In genomic region chr6:43435682-43436437, GRCh38 we compare ENCODE assay signal across 16 cellular contexts. TPM values are rescaled to one million over a fixed set of nuclear protein-coding genes. Genes with fewer than 3 reads are reported as not detected.
A peak's percentile ranks its signal among the peaks of the same experiment; 100 is the strongest.
DNase-seq lines count a peak whose midpoint lies in the region; ATAC-seq and TF ChIP-seq lines count a peak whose summit lies in the region.
"Had no signal": no experiment of that assay in that cellular context is flagged by ENCODE, and none has a peak within 500 bp of the region (broad histone marks: within the 10 kb centered on the region; RNA-seq: fewer than 3 reads in every experiment).

No MANE protein-coding gene starts in this region.

- POLR2A ChIA-PET in CD4-positive, alpha-beta T cell (lab: Charles Lee) = interaction anchor here (0.6 to 1.3 kb wide), 3 partner anchors 8 to 71 kb away, joined by 3 to 4 read pairs (median 3); partner anchors contain the start of gene ABCC10

- DNase-seq in left ventricle myocardium inferior = no peak
- no peak for DNase-seq in heart left ventricle
- no peak for DNase-seq in erythroblast (lab: John Stamatoyannopoulos, UW)
- DNase-seq in omental fat pad (ENCODE audit: low spot score) = no peak
- no peak for DNase-seq in uterus
- DNase-seq in CD4-positive, alpha-beta T cell = no peak
- DNase-seq in D341Med (ENCODE audit: low spot score) = no peak
- DNase-seq: activated CD4-positive, CD25-positive, alpha-beta regulatory T cell; activated gamma-delta T cell; CD8-positive, alpha-beta memory T cell; dorsolateral prefrontal cortex; Karpas-422; NCI-H1436; T-helper 17 cell had no signal

- TF ChIP-seq POLR2A in heart left ventricle (IDR thresholded peaks at IDR 0.05) (no peak), erythroblast (IDR thresholded peaks at IDR 0.05; ENCODE audit: low read length) (peak; percentile 5), uterus (IDR thresholded peaks at IDR 0.05) (no peak)

- peaks cover 40% of the 10 kb centered on the region for H3K4me1 ChIP-seq in left ventricle myocardium inferior
- H3K4me1 ChIP-seq in heart left ventricle = peaks cover 0 to 35% (median 17%) of the 10 kb centered on the region in 12 donors
- no peaks in the 10 kb centered on the region for H3K4me1 ChIP-seq in uterus

- H3K4me3 ChIP-seq in left ventricle myocardium inferior (no peak overlapping the region), heart left ventricle (no peak overlapping the region), uterus (no peak overlapping the region)
- H3K4me3 ChIP-seq: dorsolateral prefrontal cortex had no signal

- no peak for ATAC-seq in heart left ventricle
- peak; percentile 8 for ATAC-seq in omental fat pad (ENCODE audit: low FRiP score)
- no peak for ATAC-seq in HG02885 (IDR thresholded peaks at IDR 0.05; ENCODE audit: poor library complexity, unreplicated experiment)
- no peak for ATAC-seq in CD4-positive, alpha-beta T cell (ENCODE audit: poor library complexity)
- ATAC-seq: T-helper 17 cell had no signal

- H3K4me1 Mint-ChIP-seq in CD4-positive, alpha-beta T cell (ENCODE audit: low read depth) = peaks cover 4% of the 10 kb centered on the region

- H3K36me3 ChIP-seq in left ventricle myocardium inferior = peaks cover 32% of the 10 kb centered on the region
- H3K36me3 ChIP-seq in heart left ventricle = peaks cover 0 to 75% (median 34%) of the 10 kb centered on the region in 9 donors
- H3K36me3 ChIP-seq in uterus = no peaks in the 10 kb centered on the region

- WGBS in heart left ventricle, 4 donors = 83 to 88% (median 83%) methylated on average over 8 to 9 of the region's 9 CpGs

- no peaks in the 10 kb centered on the region for H3K9me3 Mint-ChIP-seq in CD4-positive, alpha-beta T cell
- H3K9me3 Mint-ChIP-seq: CD8-positive, alpha-beta memory T cell had no signal

- peak overlapping the region; percentile 44 for H3K27ac ChIP-seq in left ventricle myocardium inferior (replicated peaks)
- H3K27ac ChIP-seq in heart left ventricle = peak overlapping the region in 2 of 12 donors; percentile 13 to 63
- peak overlapping the region; percentile 57 to 61 for H3K27ac ChIP-seq in uterus
- no peak overlapping the region for H3K27ac ChIP-seq in CD4-positive, alpha-beta T cell (ENCODE audit: low read depth, low read length)

- H3K27me3 Mint-ChIP-seq in CD4-positive, alpha-beta T cell = no peaks in the 10 kb centered on the region
- H3K27me3 Mint-ChIP-seq: T-helper 17 cell had no signal

- intact Hi-C loops in left ventricle myocardium inferior (cut with micrococcal nuclease) = no loop called here
- intact Hi-C loops in heart left ventricle (cut with DNase I) = no loop called here
- intact Hi-C loops in uterus (cut with DNase I; ENCODE audit: low total_unique reads) = no loop called here
- intact Hi-C loops in CD4-positive, alpha-beta T cell (cut with DNase I, micrococcal nuclease) = no loop called here

- CTCF ChIA-PET in CD4-positive, alpha-beta T cell (lab: Charles Lee) = no interaction called here

- H3K9me3 ChIP-seq in left ventricle myocardium inferior (replicated peaks) (no peaks in the 10 kb centered on the region), heart left ventricle (no peaks in the 10 kb centered on the region), uterus (no peaks in the 10 kb centered on the region)
- H3K9me3 ChIP-seq in CD4-positive, alpha-beta T cell (ENCODE audit: control insufficient read depth, low read length) = no peaks in the 10 kb centered on the region

- peaks cover 39% of the 10 kb centered on the region for H3K36me3 Mint-ChIP-seq in CD4-positive, alpha-beta T cell (ENCODE audit: low read depth)

- TF ChIP-seq CTCF in left ventricle myocardium inferior (IDR thresholded peaks at IDR 0.05; ENCODE audit: borderline replicate concordance) (no peak), heart left ventricle (IDR thresholded peaks at IDR 0.05) (no peak), omental fat pad (IDR thresholded peaks at IDR 0.05) (no peak), uterus (IDR thresholded peaks at IDR 0.05) (no peak)
- TF ChIP-seq CTCF in CD4-positive, alpha-beta T cell (IDR thresholded peaks at IDR 0.05) = no peak

- H3K27ac Mint-ChIP-seq in CD4-positive, alpha-beta T cell = no peak overlapping the region
- H3K27ac Mint-ChIP-seq: T-helper 17 cell had no signal

- no peaks in the 10 kb centered on the region for H3K27me3 ChIP-seq in left ventricle myocardium inferior (ENCODE audit: low read depth)
- no peaks in the 10 kb centered on the region for H3K27me3 ChIP-seq in heart left ventricle
- H3K27me3 ChIP-seq in uterus = no peaks in the 10 kb centered on the region
- no peaks in the 10 kb centered on the region for H3K27me3 ChIP-seq in CD4-positive, alpha-beta T cell (ENCODE audit: control insufficient read depth, insufficient read depth, low read length)
- H3K27me3 ChIP-seq: dorsolateral prefrontal cortex had no signal

- no peak overlapping the region for H3K4me3 Mint-ChIP-seq in CD4-positive, alpha-beta T cell
- H3K4me3 Mint-ChIP-seq: T-helper 17 cell had no signal

RNA-seq across cellular contexts. Expression of gene ABCC10, which starts 8.5 kb away (rescaled TPM):
- total RNA-seq in left ventricle myocardium inferior (11.7 TPM), heart left ventricle (10 to 100 TPM in 5 of 9 donors, 1 to 10 TPM in 4; 6.4 to 18.3 (median 10.3) TPM), omental fat pad (10 to 100 TPM; 11.5 to 21.9 (median 14.2) TPM), uterus (10 to 100 TPM in 2 of 4 donors, 1 to 10 TPM in 1, under 1 TPM in 1; 0.59 to 35.5 (median 10.7) TPM)
- polyA plus RNA-seq in heart left ventricle = 10 to 100 TPM in 1 of 2 donors, 1 to 10 TPM in 1; 7.3 to 19.6 TPM
- total RNA-seq in CD4-positive, alpha-beta T cell = 10 to 100 TPM; 35.7 to 38.5 TPM

RNA-seq across cellular contexts. Expression of gene DLK2, which starts 19.5 kb away (rescaled TPM):
- 3.3 TPM for total RNA-seq in left ventricle myocardium inferior
- total RNA-seq in heart left ventricle = 1 to 10 TPM in 8 of 9 donors, under 1 TPM in 1; 0.61 to 4.1 (median 2.6) TPM
- polyA plus RNA-seq in heart left ventricle = 1 to 10 TPM; 3.2 to 8.1 TPM
- total RNA-seq in omental fat pad = 1 to 10 TPM in 3 of 4 donors, not detected in 1; 1.1 to 1.5 (median 1.2) TPM
- total RNA-seq in uterus = 1 to 10 TPM in 2 of 4 donors, not detected in 2; 1.9 to 3.3 TPM
- total RNA-seq in CD4-positive, alpha-beta T cell = under 1 TPM; 0.19 to 0.36 TPM
- total RNA-seq: NCI-H460 had no signal

RNA-seq across cellular contexts. Expression of gene TJAP1, which starts 41.5 kb away (rescaled TPM):
- total RNA-seq in left ventricle myocardium inferior (24.1 TPM), heart left ventricle (10 to 100 TPM; 16.9 to 34.5 (median 19.1) TPM), omental fat pad (10 to 100 TPM; 12.6 to 23.5 (median 15.7) TPM), uterus (10 to 100 TPM; 12.8 to 40.8 (median 21.9) TPM)
- 10 to 100 TPM; 16.5 TPM for polyA plus RNA-seq in heart left ventricle
- 10 to 100 TPM; 23.6 to 24.4 TPM for total RNA-seq in CD4-positive, alpha-beta T cell
